In genomic region chr3:138180375-138181029, GRCh38 we compare ENCODE assay signal across 1 cellular context.
TF ChIP-seq lines count a peak whose summit lies in the region.

No MANE protein-coding gene starts in this region.

TF ChIP-seq in K562, 482 proteins besides CTCF, POLR2A, EP300 and RAD21 (continued from another document):
- TF ChIP-seq ZNF589 (CRISPR knock-in tag; IDR thresholded peaks at IDR 0.05; ENCODE audit: low read depth), result no peak
- TF ChIP-seq STAG1 (CRISPR knock-in tag; IDR thresholded peaks at IDR 0.05; ENCODE audit: borderline replicate concordance), result no peak
- no peak for TF ChIP-seq NFE2L1 (tag; IDR thresholded peaks at IDR 0.05; ENCODE audit: borderline replicate concordance, low read depth)
- no peak for TF ChIP-seq TCFL5 (CRISPR knock-in tag; conservative IDR thresholded peaks at IDR 0.05)
- TF ChIP-seq FOXA3 (CRISPR knock-in tag; conservative IDR thresholded peaks at IDR 0.05 in 1 of 2, IDR thresholded peaks at IDR 0.05 in 1 of 2), result peak in 1 of 2 experiments; percentile 55; a peak in 1 of 4 replicates
- TF ChIP-seq ZNF639 (CRISPR knock-in tag; conservative IDR thresholded peaks at IDR 0.05 in 1 of 2, IDR thresholded peaks at IDR 0.05 in 1 of 2), result no peak
- TF ChIP-seq, protein P1, sequence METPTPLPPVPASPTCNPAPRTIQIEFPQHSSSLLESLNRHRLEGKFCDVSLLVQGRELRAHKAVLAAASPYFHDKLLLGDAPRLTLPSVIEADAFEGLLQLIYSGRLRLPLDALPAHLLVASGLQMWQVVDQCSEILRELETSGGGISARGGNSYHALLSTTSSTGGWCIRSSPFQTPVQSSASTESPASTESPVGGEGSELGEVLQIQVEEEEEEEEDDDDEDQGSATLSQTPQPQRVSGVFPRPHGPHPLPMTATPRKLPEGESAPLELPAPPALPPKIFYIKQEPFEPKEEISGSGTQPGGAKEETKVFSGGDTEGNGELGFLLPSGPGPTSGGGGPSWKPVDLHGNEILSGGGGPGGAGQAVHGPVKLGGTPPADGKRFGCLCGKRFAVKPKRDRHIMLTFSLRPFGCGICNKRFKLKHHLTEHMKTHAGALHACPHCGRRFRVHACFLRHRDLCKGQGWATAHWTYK (CRISPR knock-in tag; IDR thresholded peaks at IDR 0.05), result no peak
- no peak for TF ChIP-seq ZNF766 (CRISPR knock-in tag; conservative IDR thresholded peaks at IDR 0.05)
- TF ChIP-seq OTX1 (CRISPR knock-in tag; IDR thresholded peaks at IDR 0.05), result no peak
- peak; percentile 47; the same call in 1 of the 2 replicates for TF ChIP-seq SMC3 (conservative IDR thresholded peaks at IDR 0.05; ENCODE audit: insufficient read depth, low read depth, low read length)
- TF ChIP-seq, protein P2, sequence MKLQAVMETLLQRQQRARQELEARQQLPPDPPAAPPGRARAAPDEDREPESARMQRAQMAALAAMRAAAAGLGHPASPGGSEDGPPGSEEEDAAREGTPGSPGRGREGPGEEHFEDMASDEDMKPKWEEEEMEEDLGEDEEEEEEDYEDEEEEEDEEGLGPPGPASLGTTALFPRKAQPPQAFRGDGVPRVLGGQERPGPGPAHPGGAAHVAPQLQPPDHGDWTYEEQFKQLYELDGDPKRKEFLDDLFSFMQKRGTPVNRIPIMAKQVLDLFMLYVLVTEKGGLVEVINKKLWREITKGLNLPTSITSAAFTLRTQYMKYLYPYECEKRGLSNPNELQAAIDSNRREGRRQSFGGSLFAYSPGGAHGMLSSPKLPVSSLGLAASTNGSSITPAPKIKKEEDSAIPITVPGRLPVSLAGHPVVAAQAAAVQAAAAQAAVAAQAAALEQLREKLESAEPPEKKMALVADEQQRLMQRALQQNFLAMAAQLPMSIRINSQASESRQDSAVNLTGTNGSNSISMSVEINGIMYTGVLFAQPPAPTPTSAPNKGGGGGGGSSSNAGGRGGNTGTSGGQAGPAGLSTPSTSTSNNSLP (IDR thresholded peaks at IDR 0.05; ENCODE audit: borderline replicate concordance, low read depth, low read length), result peak; percentile 74; the same call in 1 of the 2 replicates
- TF ChIP-seq SNRNP70 (optimal IDR thresholded peaks at IDR 0.05; ENCODE audit: low read depth, low read length), result no peak
- peak; percentile 53 for TF ChIP-seq DEAF1 (CRISPR knock-in tag; IDR thresholded peaks at IDR 0.05)
TF ChIP-seq in K562: peak in this region for 4.
